Comparison of ENCODE assay signal across 1 cellular context in the genomic region with DNA sequence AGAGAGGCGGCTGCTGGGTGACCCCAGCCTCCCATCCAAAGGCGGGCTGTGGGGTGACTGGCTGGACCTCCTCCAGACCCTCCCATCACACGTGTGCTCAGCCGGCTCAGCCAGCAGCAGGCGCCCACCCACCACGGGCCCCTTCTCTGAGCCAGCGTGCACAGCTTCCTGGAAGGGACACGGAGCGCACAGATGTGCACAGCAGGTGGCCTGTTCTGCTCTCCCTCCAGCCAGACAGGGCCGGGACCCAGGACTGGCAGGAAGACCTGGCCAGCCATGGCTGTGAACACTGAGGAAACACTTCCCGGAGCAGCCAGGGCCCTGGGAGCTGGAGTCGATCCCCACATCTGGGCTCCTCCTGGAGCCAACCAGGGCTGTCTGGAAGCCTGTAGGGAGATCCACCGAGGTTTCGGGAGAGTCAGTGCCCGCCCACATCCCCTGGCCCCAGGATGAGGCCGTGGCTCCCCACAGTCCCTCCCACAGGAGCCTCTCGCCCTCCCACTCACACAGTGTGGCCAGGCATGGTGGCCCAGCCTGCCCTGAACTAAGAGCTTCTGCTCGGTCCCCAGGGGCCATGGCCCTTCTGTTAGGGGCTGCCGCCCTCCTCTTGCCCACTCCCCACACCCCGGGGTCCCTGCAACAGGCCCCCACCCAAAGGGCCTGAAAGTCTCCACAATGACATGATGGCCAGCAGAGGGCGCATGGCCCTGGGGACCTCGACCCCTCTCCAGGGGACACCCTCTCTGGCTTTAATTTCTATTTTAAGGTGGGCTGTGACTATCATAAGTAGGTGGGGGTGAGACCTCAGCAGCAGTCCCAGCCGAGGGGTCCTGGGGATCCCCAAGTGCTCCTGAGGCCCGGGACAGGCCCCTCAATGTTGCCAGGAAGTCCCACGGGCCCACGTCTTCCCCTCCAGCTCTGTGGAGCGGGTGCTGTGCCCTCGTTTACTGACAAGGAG.
TF ChIP-seq lines count a peak whose summit lies in the region.

No MANE protein-coding gene starts in this region.

TF ChIP-seq in WTC11, 78 proteins besides CTCF, POLR2A, EP300 and RAD21 (continued from another document):
- no peak for TF ChIP-seq OVOL2 (CRISPR knock-in tag; IDR thresholded peaks at IDR 0.05; ENCODE audit: borderline replicate concordance)
- no peak for TF ChIP-seq FOXP4 (CRISPR knock-in tag; IDR thresholded peaks at IDR 0.05)
- TF ChIP-seq IRF2 (CRISPR knock-in tag; IDR thresholded peaks at IDR 0.05; ENCODE audit: borderline replicate concordance, low read depth), result no peak
- no peak for TF ChIP-seq ZBTB21 (CRISPR knock-in tag; IDR thresholded peaks at IDR 0.05; ENCODE audit: borderline replicate concordance)
